32 cellular contexts compared by ENCODE assay signal in the genomic region with DNA sequence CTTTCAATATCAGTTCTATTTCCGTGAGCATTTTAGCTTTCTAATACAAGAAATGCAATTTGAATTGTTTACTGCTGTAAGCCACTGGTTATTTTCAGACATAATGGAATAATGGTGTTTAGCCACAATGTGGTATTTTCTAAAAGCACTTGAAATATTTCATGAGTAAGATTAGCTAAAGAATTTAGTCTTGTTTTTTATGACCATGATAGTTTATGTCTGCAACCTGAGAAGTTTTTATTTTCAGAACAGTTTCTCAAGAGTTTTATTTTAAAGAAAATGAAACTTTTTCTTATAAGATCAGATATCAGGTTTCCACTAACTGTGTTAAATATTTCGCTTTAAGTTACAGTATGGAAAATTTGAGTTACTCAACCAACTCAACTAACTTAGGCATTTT.
DNase-seq lines count a peak whose midpoint lies in the region; ATAC-seq and TF ChIP-seq lines count a peak whose summit lies in the region.
"Had no signal": no experiment of that assay in that cellular context is flagged by ENCODE, and none has a peak within 500 bp of the region (broad histone marks: within the 10 kb centered on the region; RNA-seq: fewer than 3 reads in every experiment).

No MANE protein-coding gene starts in this region.

- H3K4me2 ChIP-seq in KMS-11: peak overlapping the region; percentile 31

- H3K4me3 ChIP-seq in BJ (ENCODE audit: low read depth, low read length) (no peak overlapping the region), KMS-11 (IDR thresholded peaks at IDR 0.05; ENCODE audit: insufficient read depth, low read depth, low read length) (no peak overlapping the region)
- H3K4me3 ChIP-seq: breast epithelium, coronary artery, gastroesophageal sphincter, left lung, right lobe of liver, upper lobe of left lung had no signal

- H4K20me1 ChIP-seq in KMS-11 (ENCODE audit: insufficient read depth): no peaks in the 10 kb centered on the region

- no peaks in the 10 kb centered on the region for H3K27me3 ChIP-seq in BJ (ENCODE audit: control insufficient read depth, insufficient read depth, low read length)
- no peaks in the 10 kb centered on the region for H3K27me3 ChIP-seq in KMS-11 (ENCODE audit: insufficient read depth, low read depth)
- H3K27me3 ChIP-seq: breast epithelium, gastroesophageal sphincter, left lung, neutrophil, right lobe of liver, upper lobe of left lung had no signal

- H3K79me2 ChIP-seq in KMS-11 (ENCODE audit: insufficient read depth, low read depth): no peaks in the 10 kb centered on the region

- H3K27ac ChIP-seq in KMS-11: peak overlapping the region; percentile 65
- H3K27ac ChIP-seq: breast epithelium, coronary artery, gastroesophageal sphincter, left lung, neutrophil, right lobe of liver, upper lobe of left lung, VCaP had no signal

- CTCF ChIA-PET in BJ (lab: Yijun Ruan, JAX): no interaction called here

- no peak overlapping the region for H3K9ac ChIP-seq in KMS-11

- TF ChIP-seq CTCF in BJ (IDR thresholded peaks at IDR 0.05; ENCODE audit: insufficient read depth, low read depth, low read length) (no peak), KMS-11 (conservative IDR thresholded peaks at IDR 0.05; ENCODE audit: low read depth, low read length) (no peak)

- H3K4me1 ChIP-seq in KMS-11 (ENCODE audit: low read depth, poor library complexity, severe bottlenecking): peaks cover 64% of the 10 kb centered on the region
- H3K4me1 ChIP-seq: breast epithelium, left lung, right lobe of liver, upper lobe of left lung had no signal

- DNase-seq in BJ (ENCODE audit: low read depth): peak; percentile 64
- DNase-seq in astrocyte of the hippocampus (ENCODE audit: low read depth, low spot score): peak; percentile 7
- DNase-seq in myocyte (ENCODE audit: low read depth): peak; percentile 0
- DNase-seq in DMS114 treated with DMSO at 0.1 percent for 48 hours (lab: John Stamatoyannopoulos, UW; ENCODE audit: unreplicated experiment): no peak
- DNase-seq in NCI-H2227 (lab: John Stamatoyannopoulos, UW; ENCODE audit: unreplicated experiment): no peak
- DNase-seq: activated CD4-positive, alpha-beta T cell treated with anti-CD3 and anti-CD28 coated beads, Interleukin-2, amount 10 ng/mL, durations not matched to agents 24 days and 14 days; activated gamma-delta T cell treated with Interleukin-2 at 50 U/mL for 16 hours; activated T-cell treated with anti-CD3 and anti-CD28 coated beads, Interleukin-2, amount 50 U/mL, for 1 hour; CD4-positive, alpha-beta T cell; GOT3; hippocampal formation; KBM-7; left lung; mesendoderm; NCI-H1417; NCI-H2081; NCI-H446 treated with DMSO at 0.1 percent for 48 hours; NCI-H82; right lobe of liver; RPMI8226; stimulated activated CD4-positive, alpha-beta T cell treated with anti-CD3 and anti-CD28 coated beads, Interleukin-4, amount 100 ng/mL, for 24 hours; substantia nigra; upper lobe of left lung had no signal

- H2AFZ ChIP-seq in KMS-11 (ENCODE audit: low read depth): no peak overlapping the region; the same call in 1 of the 2 replicates

- H3K36me3 ChIP-seq in BJ (ENCODE audit: control insufficient read depth, insufficient read depth, low read length) (no peaks in the 10 kb centered on the region), KMS-11 (ENCODE audit: insufficient read depth) (no peaks in the 10 kb centered on the region)
- H3K36me3 ChIP-seq: breast epithelium, gastroesophageal sphincter, left lung, neutrophil, right lobe of liver, upper lobe of left lung had no signal

- ATAC-seq in GM18505 (IDR thresholded peaks at IDR 0.05; ENCODE audit: unreplicated experiment): no peak
- ATAC-seq: esophagus mucosa; gastroesophageal sphincter; left lung; right lobe of liver; stimulated activated memory B cell treated with anti-CD40 and anti-IgM and Interleukin-4, amounts not matched to agents 10 μg/mL and 1 μg/mL and 100 μg/mL, for 72 hours had no signal

- no peak for TF ChIP-seq POLR2A in GM18505 (IDR thresholded peaks at IDR 0.05; ENCODE audit: borderline replicate concordance, extremely low read depth, insufficient read depth, insufficient read length)

- POLR2A ChIA-PET in BJ (lab: Charles Lee): no interaction called here

Comparison
In these comparisons a context has a peak if more than half of its experiments do, and no peak if none do; other contexts are left out.
1. DNase-seq: peak in BJ (single experiment), astrocyte of the hippocampus (single experiment) and myocyte (single experiment); none in DMS114 treated with DMSO at 0.1 percent for 48 hours (single experiment) and NCI-H2227 (single experiment).